In the genomic region with DNA sequence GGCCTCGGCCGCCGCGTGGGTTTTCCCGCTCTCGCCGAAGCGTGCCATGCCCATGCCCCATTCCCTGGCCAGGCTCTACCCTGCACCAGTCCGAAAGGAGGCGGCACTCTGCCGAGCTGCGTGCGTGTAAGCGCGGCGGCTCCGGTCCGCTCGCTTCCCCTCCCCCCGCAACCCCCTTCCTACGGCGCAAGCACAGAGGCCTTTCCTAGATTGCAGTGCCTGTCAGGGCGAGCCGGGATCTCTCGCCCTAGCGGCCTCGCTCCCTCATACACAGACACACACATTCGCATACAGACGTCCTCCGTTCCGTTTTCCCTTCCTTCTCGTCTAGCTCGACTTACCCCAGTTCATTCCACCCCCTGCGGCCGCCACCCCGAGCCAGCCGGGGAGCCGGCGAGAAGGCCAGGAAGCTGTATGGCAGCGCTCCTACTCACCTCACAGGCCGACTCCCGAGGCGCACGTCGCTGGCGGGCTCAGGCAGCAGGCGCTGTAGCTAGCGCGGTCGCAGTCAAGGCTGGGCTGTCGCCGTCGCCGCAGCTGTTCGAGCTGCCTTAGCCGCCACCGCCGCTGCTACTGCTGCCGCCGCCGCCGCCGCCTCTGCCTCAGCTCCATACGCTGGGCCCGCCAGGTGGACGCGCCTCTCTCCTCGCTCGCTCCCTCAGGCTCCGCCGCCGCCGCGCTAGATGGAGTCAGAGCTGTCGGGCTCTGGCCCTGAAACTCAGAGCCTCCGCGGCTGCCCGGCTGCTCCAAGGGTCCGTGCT, we compare ENCODE assay signal across 1 cellular context.
TF ChIP-seq lines count a peak whose summit lies in the region.

No MANE protein-coding gene starts in this region.

TF ChIP-seq in H1, 55 proteins besides CTCF, POLR2A, EP300 and RAD21 (continued from another document):
- TF ChIP-seq TAF7 (optimal IDR thresholded peaks at IDR 0.05; ENCODE audit: borderline replicate concordance, low read depth, low read length), result no peak
- no peak for TF ChIP-seq FOSL1 (IDR thresholded peaks at IDR 0.05; ENCODE audit: insufficient read depth, low read depth, low read length)
- TF ChIP-seq KDM1A (IDR thresholded peaks at IDR 0.05; ENCODE audit: borderline replicate concordance, low read length), result 0 out of 2 replicates have a peak, but pooled peaks have one; percentile 7
- no peak for TF ChIP-seq BRCA1 (IDR thresholded peaks at IDR 0.05; ENCODE audit: low read depth, low read length)
- no peak for TF ChIP-seq BACH1 (IDR thresholded peaks at IDR 0.05; ENCODE audit: low read length)
- TF ChIP-seq RBBP5 (IDR thresholded peaks at IDR 0.05; ENCODE audit: borderline replicate concordance, low read depth, low read length), result peak; percentile 33; the same call in 1 of the 2 replicates
- TF ChIP-seq, protein P1, sequence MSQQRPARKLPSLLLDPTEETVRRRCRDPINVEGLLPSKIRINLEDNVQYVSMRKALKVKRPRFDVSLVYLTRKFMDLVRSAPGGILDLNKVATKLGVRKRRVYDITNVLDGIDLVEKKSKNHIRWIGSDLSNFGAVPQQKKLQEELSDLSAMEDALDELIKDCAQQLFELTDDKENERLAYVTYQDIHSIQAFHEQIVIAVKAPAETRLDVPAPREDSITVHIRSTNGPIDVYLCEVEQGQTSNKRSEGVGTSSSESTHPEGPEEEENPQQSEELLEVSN (IDR thresholded peaks at IDR 0.05), result peak; percentile 100
- no peak for TF ChIP-seq SP2 (IDR thresholded peaks at IDR 0.05; ENCODE audit: low read length)
- TF ChIP-seq KDM4A (IDR thresholded peaks at IDR 0.05; ENCODE audit: low read depth, low read length, severe bottlenecking), result peak; percentile 89
- TF ChIP-seq GTF2F1 (IDR thresholded peaks at IDR 0.05; ENCODE audit: borderline replicate concordance, low read depth, low read length), result no peak
- no peak for TF ChIP-seq MAFK (IDR thresholded peaks at IDR 0.05; ENCODE audit: low read depth, low read length)
- TF ChIP-seq CBX8 (IDR thresholded peaks at IDR 0.05; ENCODE audit: borderline replicate concordance, low read depth, low read length), result no peak
- TF ChIP-seq, protein P2, sequence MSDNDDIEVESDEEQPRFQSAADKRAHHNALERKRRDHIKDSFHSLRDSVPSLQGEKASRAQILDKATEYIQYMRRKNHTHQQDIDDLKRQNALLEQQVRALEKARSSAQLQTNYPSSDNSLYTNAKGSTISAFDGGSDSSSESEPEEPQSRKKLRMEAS (IDR thresholded peaks at IDR 0.05), result peak; percentile 98
- TF ChIP-seq SUZ12 (IDR thresholded peaks at IDR 0.05; ENCODE audit: low read length), result no peak; the same call in 1 of the 2 replicates
